Comparison of ENCODE assay signal across 28 cellular contexts in the genomic region with DNA sequence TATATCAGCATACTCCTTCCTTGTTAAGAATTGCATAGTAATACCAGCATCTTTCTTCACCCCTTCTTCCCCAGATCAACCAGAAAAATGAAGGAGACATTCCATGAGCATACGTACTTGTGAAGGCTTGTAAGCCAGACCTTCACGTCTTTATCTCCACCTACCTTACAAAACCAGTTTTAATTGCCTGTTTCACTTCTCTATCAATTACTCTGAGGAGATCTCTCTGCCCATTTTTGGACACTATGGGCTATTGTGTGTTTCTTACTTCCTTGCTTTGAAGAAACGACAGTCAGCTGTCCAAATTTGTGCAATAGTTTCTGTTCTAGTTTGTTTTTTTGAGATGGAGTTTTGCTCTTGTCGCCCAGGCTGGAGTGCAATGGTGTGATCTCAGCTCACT.
A peak's percentile ranks its signal among the peaks of the same experiment; 100 is the strongest.
DNase-seq lines count a peak whose midpoint lies in the region; ATAC-seq and TF ChIP-seq lines count a peak whose summit lies in the region.
"Had no signal": no experiment of that assay in that cellular context is flagged by ENCODE, and none has a peak within 500 bp of the region (broad histone marks: within the 10 kb centered on the region; RNA-seq: fewer than 3 reads in every experiment).

No MANE protein-coding gene starts in this region.

- peaks cover 7% of the 10 kb centered on the region for H3K36me3 ChIP-seq in OCI-LY3 (replicated peaks; ENCODE audit: low read depth, low read length)
- H3K36me3 ChIP-seq in naive thymus-derived CD4-positive, alpha-beta T cell (ENCODE audit: control insufficient read depth in 2 of 3, insufficient read depth in 3 of 3, low read length in 3 of 3), result no peaks in the 10 kb centered on the region
- H3K36me3 ChIP-seq: BLaER1 treated with 17β-estradiol and CSF1 and Interleukin-3, amounts not matched to agents 10 nM and 100 nM had no signal

- H3K4me1 ChIP-seq in OCI-LY3 (ENCODE audit: low read length), result peaks cover 18% of the 10 kb centered on the region
- H3K4me1 ChIP-seq in naive thymus-derived CD4-positive, alpha-beta T cell (ENCODE audit: control insufficient read depth in 2 of 2, insufficient read depth in 2 of 2, low read length in 2 of 2), result no peaks in the 10 kb centered on the region
- H3K4me1 ChIP-seq: Caco-2, psoas muscle had no signal

- H3K4me1 Mint-ChIP-seq in naive thymus-derived CD4-positive, alpha-beta T cell, result no peaks in the 10 kb centered on the region

- no peaks in the 10 kb centered on the region for H3K9me3 ChIP-seq in OCI-LY3 (ENCODE audit: insufficient read depth, low read length)
- H3K9me3 ChIP-seq in naive thymus-derived CD4-positive, alpha-beta T cell (ENCODE audit: control insufficient read depth in 2 of 3, low read length in 3 of 3), result no peaks in the 10 kb centered on the region
- H3K9me3 ChIP-seq: psoas muscle had no signal

- no peaks in the 10 kb centered on the region for H3K27me3 Mint-ChIP-seq in naive thymus-derived CD4-positive, alpha-beta T cell
- H3K27me3 Mint-ChIP-seq: activated T-cell treated with anti-CD3 and anti-CD28 coated beads, Interleukin-2, amount 50 U/mL, for 24 hours had no signal

- H3K9me3 Mint-ChIP-seq in naive thymus-derived CD4-positive, alpha-beta T cell, result peaks cover 0 to 13% (median 7%) of the 10 kb centered on the region in 11 donors

- intact Hi-C loops in naive thymus-derived CD4-positive, alpha-beta T cell (cut with micrococcal nuclease), result no loop called here

- H3K4me3 ChIP-seq in OCI-LY3 (ENCODE audit: low read length), result 0 out of 2 replicates have a peak overlapping the region, but pooled peaks have one; percentile 13
- H3K4me3 ChIP-seq in naive thymus-derived CD4-positive, alpha-beta T cell (ENCODE audit: low read length), result no peak overlapping the region
- H3K4me3 ChIP-seq: BLaER1 treated with 17β-estradiol and CSF1 and Interleukin-3, amounts not matched to agents 10 nM and 100 nM; PC-9; psoas muscle had no signal

- no peak overlapping the region for H3K27ac Mint-ChIP-seq in naive thymus-derived CD4-positive, alpha-beta T cell
- H3K27ac Mint-ChIP-seq: activated T-cell treated with anti-CD3 and anti-CD28 coated beads, Interleukin-2, amount 50 U/mL, for 24 hours had no signal

- H3K9ac ChIP-seq in OCI-LY3 (ENCODE audit: low read length), result no peak overlapping the region
- H3K9ac ChIP-seq: BLaER1 treated with 17β-estradiol and CSF1 and Interleukin-3, amounts not matched to agents 10 nM and 100 nM had no signal

- H3K27ac ChIP-seq in OCI-LY3 (ENCODE audit: low read length), result peak overlapping the region; percentile 46; the same call in 1 of the 2 replicates
- no peak overlapping the region for H3K27ac ChIP-seq in naive thymus-derived CD4-positive, alpha-beta T cell (ENCODE audit: low read depth, low read length)
- H3K27ac ChIP-seq: BLaER1 treated with 17β-estradiol and CSF1 and Interleukin-3, amounts not matched to agents 10 nM and 100 nM; PC-9; psoas muscle; VCaP had no signal

- no peak for DNase-seq in naive thymus-derived CD4-positive, alpha-beta T cell
- no peak for DNase-seq in NCI-H146 (lab: John Stamatoyannopoulos, UW)
- DNase-seq in cerebellar cortex (ENCODE audit: low spot score), result no peak
- DNase-seq: activated CD4-positive, alpha-beta T cell treated with anti-CD3 and anti-CD28 coated beads for 48 hours; activated gamma-delta T cell treated with Interleukin-2 at 50 U/mL for 16 hours; activated T-cell treated with anti-CD3 and anti-CD28 coated beads, Interleukin-2, amount 50 U/mL, for 24 hours; Caco-2; central memory CD4-positive, alpha-beta T cell; dermis blood vessel endothelial cell; H7; Karpas-422; mesendoderm; NCI-H1092 treated with DMSO at 0.1 percent for 48 hours; NCI-H2081; NCI-H748 treated with DMSO at 0.1 percent for 48 hours; PC-9; psoas muscle; Right ventricle myocardium superior; stimulated activated naive CD4-positive, alpha-beta T cell treated with Interleukin-2 at 50 U/mL for 16 hours had no signal

- POLR2A ChIA-PET in naive thymus-derived CD4-positive, alpha-beta T cell (lab: Charles Lee), result no interaction called here

- H3K36me3 Mint-ChIP-seq in naive thymus-derived CD4-positive, alpha-beta T cell, result no peaks in the 10 kb centered on the region

- no peaks in the 10 kb centered on the region for H3K27me3 ChIP-seq in OCI-LY3 (ENCODE audit: low read depth, low read length)
- no peaks in the 10 kb centered on the region for H3K27me3 ChIP-seq in naive thymus-derived CD4-positive, alpha-beta T cell (ENCODE audit: control insufficient read depth in 2 of 2, insufficient read depth in 2 of 2, low read length in 2 of 2)
- H3K27me3 ChIP-seq: BLaER1 treated with 17β-estradiol and CSF1 and Interleukin-3, amounts not matched to agents 10 nM and 100 nM had no signal

- ATAC-seq in GM18868 (IDR thresholded peaks at IDR 0.05; ENCODE audit: unreplicated experiment) (peak; percentile 87), HG03432 (IDR thresholded peaks at IDR 0.05; ENCODE audit: unreplicated experiment) (peak; percentile 69), GM21447 (IDR thresholded peaks at IDR 0.05; ENCODE audit: unreplicated experiment) (no peak), HG03342 (IDR thresholded peaks at IDR 0.05; ENCODE audit: unreplicated experiment) (no peak)
- peak; percentile 31 for ATAC-seq in naive thymus-derived CD4-positive, alpha-beta T cell
- ATAC-seq: HepG2, left lobe of liver, psoas muscle had no signal

- H3K4me2 ChIP-seq in OCI-LY3 (ENCODE audit: low read length), result 0 out of 2 replicates have a peak overlapping the region, but pooled peaks have one; percentile 14
- H3K4me2 ChIP-seq: PC-9 had no signal

- H3K79me2 ChIP-seq in OCI-LY3 (ENCODE audit: low read length), result no peaks in the 10 kb centered on the region

- CTCF ChIA-PET in naive thymus-derived CD4-positive, alpha-beta T cell (lab: Charles Lee), result no interaction called here

- no peak for TF ChIP-seq CTCF in OCI-LY3 (IDR thresholded peaks at IDR 0.05; ENCODE audit: low read depth, low read length)

- peak overlapping the region; percentile 46 for H2AFZ ChIP-seq in OCI-LY3 (ENCODE audit: low read depth, low read length)
- H2AFZ ChIP-seq: PC-9 had no signal

- H3K4me3 Mint-ChIP-seq in naive thymus-derived CD4-positive, alpha-beta T cell, result no peak overlapping the region
- H3K4me3 Mint-ChIP-seq: activated T-cell treated with anti-CD3 and anti-CD28 coated beads, Interleukin-2, amount 50 U/mL, for 24 hours had no signal

- no peaks in the 10 kb centered on the region for H4K20me1 ChIP-seq in OCI-LY3 (ENCODE audit: insufficient read depth, low read length)
- H4K20me1 ChIP-seq: BLaER1 treated with 17β-estradiol and CSF1 and Interleukin-3, amounts not matched to agents 10 nM and 100 nM had no signal

Comparison
In these comparisons a context has a peak if more than half of its experiments do, and no peak if none do; other contexts are left out.
1. ATAC-seq: peak in GM18868 (single experiment), HG03432 (single experiment) and naive thymus-derived CD4-positive, alpha-beta T cell (single experiment); none in GM21447 (single experiment) and HG03342 (single experiment).